12 cellular contexts compared by ENCODE assay signal in the genomic region with DNA sequence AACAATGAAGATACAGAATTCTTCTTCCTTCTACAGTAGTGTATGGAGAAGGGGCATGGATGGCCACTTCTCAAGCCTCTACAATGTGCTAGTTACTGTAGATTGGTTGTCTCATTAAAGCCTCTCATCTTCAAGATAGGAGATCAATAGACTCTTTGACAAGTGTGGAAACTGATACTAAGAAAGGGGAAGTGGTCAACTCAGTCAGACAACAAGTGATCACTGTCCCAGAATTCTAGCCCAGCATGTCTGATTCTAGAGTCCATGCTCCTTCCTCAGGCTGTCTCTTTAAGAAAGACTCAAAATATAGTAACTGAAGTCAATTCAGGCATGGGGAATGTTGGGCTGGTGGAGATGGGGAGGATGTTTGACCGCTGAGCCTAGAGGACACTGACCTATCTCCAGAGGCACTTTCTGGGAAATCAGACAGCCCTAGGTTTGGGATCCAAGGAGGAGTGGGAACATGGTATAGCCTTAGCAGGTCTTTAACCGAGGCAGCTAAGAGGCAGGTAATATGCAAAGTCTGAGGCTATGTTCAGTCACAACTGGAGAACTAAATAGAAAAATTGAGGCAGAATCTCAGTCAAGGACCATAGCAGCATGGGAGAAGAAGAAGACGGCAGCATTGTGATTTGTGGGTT. TPM values are rescaled to one million over a fixed set of nuclear protein-coding genes. Genes with fewer than 3 reads are reported as not detected.
DNase-seq lines count a peak whose midpoint lies in the region; ATAC-seq and TF ChIP-seq lines count a peak whose summit lies in the region.
"Had no signal": no experiment of that assay in that cellular context is flagged by ENCODE, and none has a peak within 500 bp of the region (broad histone marks: within the 10 kb centered on the region; RNA-seq: fewer than 3 reads in every experiment).

No MANE protein-coding gene starts in this region.

- no peaks in the 10 kb centered on the region for H3K36me3 ChIP-seq in lung (ENCODE audit: control insufficient read depth in 2 of 2, insufficient read depth in 2 of 2, low read length in 2 of 2)

- DNase-seq in KG1 (lab: John Stamatoyannopoulos, UW) (peak; percentile 47), lung (ENCODE audit: low spot score) (no peak), NCI-H524 (lab: John Stamatoyannopoulos, UW) (no peak), Right ventricle myocardium inferior (ENCODE audit: missing footprints) (no peak), AG08396 (ENCODE audit: low spot score) (no peak)
- DNase-seq in activated CD4-positive, alpha-beta T cell treated with anti-CD3 and anti-CD28 coated beads, Interleukin-2, amount 50 U/mL, for 48 hours: no peak
- DNase-seq: activated gamma-delta T cell treated with Interleukin-2 at 50 U/mL for 16 hours; mammary epithelial cell; SHP77; stimulated activated CD4-positive, alpha-beta T cell treated with anti-CD3 and anti-CD28 coated beads, Interleukin-4, amount 100 ng/mL, for 24 hours had no signal

- ATAC-seq in GM18508 (IDR thresholded peaks at IDR 0.05; ENCODE audit: insufficient read depth, unreplicated experiment) (peak; percentile 50), GM21723 (IDR thresholded peaks at IDR 0.05; ENCODE audit: unreplicated experiment) (peak; percentile 66), lung (ENCODE audit: insufficient read depth, low FRiP score) (no peak), Right ventricle myocardium inferior (no peak)

- H3K27me3 ChIP-seq in lung (ENCODE audit: control insufficient read depth, insufficient read depth): no peaks in the 10 kb centered on the region

- no peak for TF ChIP-seq CTCF in lung (IDR thresholded peaks at IDR 0.05; ENCODE audit: control extremely low read depth, extremely low read depth)

- H3K4me3 ChIP-seq in lung: no peak overlapping the region

- intact Hi-C loops in Right ventricle myocardium inferior (cut with DNase I): no loop called here

- peaks cover 0 to 5% of the 10 kb centered on the region in 2 donors for H3K4me1 ChIP-seq in lung (ENCODE audit: control insufficient read depth in 2 of 2, insufficient read depth in 2 of 2, low read length in 2 of 2)

- peak overlapping the region; percentile 0 to 75 for H3K27ac ChIP-seq in lung (ENCODE audit: low read depth in 1 of 2, low read length in 1 of 2)

- no peaks in the 10 kb centered on the region for H3K9me3 ChIP-seq in lung (ENCODE audit: control insufficient read depth in 2 of 2, insufficient read depth in 1 of 2, low read length in 1 of 2)

- WGBS in lung, 2 donors: 76 to 85% methylated on average over 3 of the region's 3 CpGs

RNA-seq across cellular contexts. Expression of a gene that starts 39.3 kb away (rescaled TPM):
- total RNA-seq in lung (10 to 100 TPM; 19.7 to 21.8 TPM), Right ventricle myocardium inferior (18.3 TPM)
- 1 to 10 TPM; 6.3 to 7.0 TPM for polyA plus RNA-seq in lung

RNA-seq across cellular contexts. Expression of a gene that starts 48.8 kb away (rescaled TPM):
- total RNA-seq in lung (10 to 100 TPM in 1 of 2 donors, 1 to 10 TPM in 1; 9.3 to 37.3 TPM), Right ventricle myocardium inferior (2.7 TPM)
- 10 to 100 TPM in 1 of 2 donors, 1 to 10 TPM in 1; 7.7 to 93.6 TPM for polyA plus RNA-seq in lung

Comparison
In these comparisons a context has a peak if more than half of its experiments do, and no peak if none do; other contexts are left out.
1. ATAC-seq: peak in GM18508 (single experiment) and GM21723 (single experiment); none in lung (single experiment) and Right ventricle myocardium inferior (single experiment).